ENCODE assay signal across 20 cellular contexts in genomic region chr12:104336115-104336514, GRCh38.
"Had no signal": no experiment of that assay in that cellular context is flagged by ENCODE, and none has a peak within 500 bp of the region (broad histone marks: within the 10 kb centered on the region; RNA-seq: fewer than 3 reads in every experiment).

No MANE protein-coding gene starts in this region.

- H3K27me3 ChIP-seq: ovary, right atrium auricular region, right lobe of liver, tibial nerve, uterus had no signal

- DNase-seq: islet precursor cell; left ventricle myocardium inferior; mesendoderm; naive B cell; ovary; right lobe of liver; stimulated activated CD4-positive, alpha-beta T cell treated with anti-CD3 and anti-CD28 coated beads, Interleukin-1b, Interleukin-23, amount 100 ng/mL, for 48 hours; stimulated activated CD4-positive, alpha-beta T cell treated with anti-CD3 and anti-CD28 coated beads, Interleukin-2, amount 100 ng/mL, for 48 hours; stimulated activated CD4-positive, alpha-beta T cell treated with anti-CD3 and anti-CD28 coated beads, Interleukin-4, amount 100 ng/mL, for 4 hours; stimulated activated CD8-positive, alpha-beta memory T cell treated with anti-CD3 and anti-CD28 coated beads, Interleukin-4, amount 100 ng/mL, for 48 hours; stimulated activated naive CD4-positive, alpha-beta T cell treated with Interleukin-2 at 50 U/mL for 16 hours; stimulated activated naive CD8-positive, alpha-beta T cell treated with anti-CD3 and anti-CD28 coated beads, Interleukin-15, amount 100 ng/mL, for 72 hours; substantia nigra; uterus had no signal

- ATAC-seq: natural killer cell treated with Interleukin-12 subunit alpha and Interleukin-12 subunit beta and Interleukin-15 and Interleukin-18, amount 100 ng/mL, for 72 hours; right lobe of liver; stimulated activated memory B cell treated with anti-CD40 and anti-IgM and Interleukin-4, amounts not matched to agents 10 μg/mL and 1 μg/mL and 100 μg/mL, for 72 hours; stimulated activated naive CD8-positive, alpha-beta T cell treated with anti-CD3 and anti-CD28 coated beads, Interleukin-15, amount 100 ng/mL, for 72 hours had no signal

- H3K4me2 ChIP-seq: smooth muscle cell had no signal

- H3K4me3 ChIP-seq: left ventricle myocardium inferior, lung, ovary, right atrium auricular region, right lobe of liver, smooth muscle cell, tibial nerve, uterus had no signal

- H3K27ac ChIP-seq: left ventricle myocardium inferior, ovary, right atrium auricular region, right lobe of liver, tibial nerve, uterus had no signal

- H3K4me1 ChIP-seq: right lobe of liver had no signal

- H3K36me3 ChIP-seq: ovary, uterus had no signal

- H3K9me3 ChIP-seq: left ventricle myocardium inferior, ovary, right atrium auricular region, right lobe of liver, tibial nerve, uterus had no signal
